16 cellular contexts compared by ENCODE assay signal in genomic region chr15:68653031-68653635, GRCh38.
DNase-seq lines count a peak whose midpoint lies in the region; TF ChIP-seq lines count a peak whose summit lies in the region.
"Had no signal": no experiment of that assay in that cellular context is flagged by ENCODE, and none has a peak within 500 bp of the region (broad histone marks: within the 10 kb centered on the region; RNA-seq: fewer than 3 reads in every experiment).

No MANE protein-coding gene starts in this region.

- WGBS in sigmoid colon, 2 donors, result 83 to 89% methylated on average over 6 of the region's 6 CpGs

- peak; percentile 7 for DNase-seq in H7
- peak; percentile 37 for DNase-seq in islet precursor cell
- DNase-seq in sigmoid colon, result peak; percentile 28
- DNase-seq in OCI-LY7 (ENCODE audit: low spot score), result no peak
- no peak for DNase-seq in HFFc6
- DNase-seq in epidermal melanocyte (ENCODE audit: insufficient read length, low spot score), result no peak
- DNase-seq in T-helper 9 cell, result no peak
- DNase-seq: ACHN, KBM-7, NCI-H1105, NCI-H510A, NCI-H748 treated with DMSO at 0.1 percent for 48 hours, OCI-M1, SHP77 had no signal

- peak overlapping the region; percentile 84 to 98 (median 94) for H3K27ac Mint-ChIP-seq in brain
- no peak overlapping the region for H3K27ac Mint-ChIP-seq in HFFc6
- H3K27ac Mint-ChIP-seq: GM23338 had no signal

- H3K4me3 ChIP-seq in H7 (ENCODE audit: insufficient read depth, low read depth, low read length) (no peak overlapping the region), sigmoid colon (no peak overlapping the region), OCI-LY7 (ENCODE audit: low read depth, low read length, poor library complexity, severe bottlenecking) (no peak overlapping the region)
- H3K4me3 ChIP-seq: GM23338 had no signal

- H3K4me1 Mint-ChIP-seq in brain (peaks cover 85% of the 10 kb centered on the region), HFFc6 (ENCODE audit: low read depth) (peaks cover 13% of the 10 kb centered on the region)

- no peak for TF ChIP-seq CTCF in brain (conservative IDR thresholded peaks at IDR 0.05)
- TF ChIP-seq CTCF in sigmoid colon (IDR thresholded peaks at IDR 0.05), result no peak
- no peak for TF ChIP-seq CTCF in OCI-LY7 (conservative IDR thresholded peaks at IDR 0.05; ENCODE audit: low read length)
- no peak for TF ChIP-seq CTCF in HFFc6 (IDR thresholded peaks at IDR 0.05)

- TF ChIP-seq POLR2A in sigmoid colon (IDR thresholded peaks at IDR 0.05), result no peak

- intact Hi-C loops in sigmoid colon (cut with DNase I), result no loop called here
- intact Hi-C loops in OCI-LY7 (cut with micrococcal nuclease; ENCODE audit: unreplicated experiment), result no loop called here

- no peaks in the 10 kb centered on the region for H3K79me2 ChIP-seq in OCI-LY7 (ENCODE audit: insufficient read depth, low read depth, low read length)

- BruUV-seq in OCI-LY7 (replicated peaks; lab: Mats Ljungman, UMichigan), result no TSS peak

- H3K4me1 ChIP-seq in sigmoid colon (peaks cover 0 to 8% (median 4%) of the 10 kb centered on the region in 4 donors), OCI-LY7 (ENCODE audit: insufficient read depth, low read length, poor library complexity, severe bottlenecking) (peaks cover 44% of the 10 kb centered on the region)

- H3K4me3 Mint-ChIP-seq in brain (peak overlapping the region in 1 of 5 experiments; percentile 36), HFFc6 (no peak overlapping the region)
- H3K4me3 Mint-ChIP-seq: GM23338 had no signal

- H3K9me3 Mint-ChIP-seq in brain (no peaks in the 10 kb centered on the region), HFFc6 (no peaks in the 10 kb centered on the region)
- H3K9me3 Mint-ChIP-seq: GM23338 had no signal

- no peak overlapping the region for H3K4me2 ChIP-seq in OCI-LY7 (ENCODE audit: low read length)

- H2AFZ ChIP-seq in OCI-LY7 (ENCODE audit: low read length), result no peak overlapping the region

- no peaks in the 10 kb centered on the region for H3K9me3 ChIP-seq in sigmoid colon
- H3K9me3 ChIP-seq in OCI-LY7 (ENCODE audit: low read length), result no peaks in the 10 kb centered on the region

- POLR2A ChIA-PET in OCI-LY7 (lab: Charles Lee), result interaction anchor here (0.6 to 1.3 kb wide), 2 partner anchors 21 to 193 kb away, joined by 3 to 6 read pairs; no protein-coding TSS in a partner anchor

- H3K27ac ChIP-seq in sigmoid colon, result no peak overlapping the region
- no peak overlapping the region for H3K27ac ChIP-seq in OCI-LY7 (ENCODE audit: low read depth, low read length, poor library complexity, severe bottlenecking)

- H3K36me3 ChIP-seq in H7 (replicated peaks; ENCODE audit: control insufficient read depth, insufficient read depth, low read length) (no peaks in the 10 kb centered on the region), sigmoid colon (no peaks in the 10 kb centered on the region), OCI-LY7 (ENCODE audit: insufficient read depth, low read length) (peaks cover 16% of the 10 kb centered on the region; the same call in 1 of the 2 replicates)

- no peaks in the 10 kb centered on the region for H3K9me2 ChIP-seq in OCI-LY7 (ENCODE audit: insufficient read depth, low read length)

- H3K27me3 Mint-ChIP-seq in brain (peaks cover 6% of the 10 kb centered on the region), HFFc6 (ENCODE audit: insufficient read depth) (peaks cover 2% of the 10 kb centered on the region; the same call in 1 of the 2 replicates)

- no peak for TF ChIP-seq EP300 in sigmoid colon (IDR thresholded peaks at IDR 0.05)

- no peaks in the 10 kb centered on the region for H4K20me1 ChIP-seq in OCI-LY7 (ENCODE audit: insufficient read depth, low read length)

- H3K27me3 ChIP-seq in H7 (ENCODE audit: control insufficient read depth, insufficient read depth, low read length) (no peaks in the 10 kb centered on the region), sigmoid colon (no peaks in the 10 kb centered on the region)

- CTCF ChIA-PET in OCI-LY7 (lab: Charles Lee; ENCODE audit: unreplicated experiment), result interaction anchor here (0.8 kb wide), 1 partner anchor 223 kb away, joined by 4 read pairs; no protein-coding TSS in a partner anchor

- H3K36me3 Mint-ChIP-seq in brain (no peaks in the 10 kb centered on the region), HFFc6 (ENCODE audit: low read depth) (no peaks in the 10 kb centered on the region)

Comparison
In these comparisons a context has a peak if more than half of its experiments do, and no peak if none do; other contexts are left out.
1. DNase-seq: peak in H7 (single experiment), islet precursor cell (single experiment) and sigmoid colon (single experiment); none in OCI-LY7 (single experiment), HFFc6 (single experiment), epidermal melanocyte (single experiment) and T-helper 9 cell (single experiment).